Comparison of ENCODE assay signal across 1 cellular context in genomic region chr21:34888569-34889286, GRCh38.
A peak's percentile ranks its signal among the peaks of the same experiment; 100 is the strongest.
TF ChIP-seq lines count a peak whose summit lies in the region.

No MANE protein-coding gene starts in this region.

TF ChIP-seq in K562, 482 proteins besides CTCF, POLR2A, EP300 and RAD21 (continued from another document and continues in another):
- TF ChIP-seq E2F1 (CRISPR knock-in tag; IDR thresholded peaks at IDR 0.05) (no peak; the same call in 1 of the 2 replicates), TSHZ1 (CRISPR knock-in tag; IDR thresholded peaks at IDR 0.05) (no peak), ZNF408 (CRISPR knock-in tag; IDR thresholded peaks at IDR 0.05; ENCODE audit: low read depth) (no peak), KDM1A (IDR thresholded peaks at IDR 0.05) (no peak), USF2 (CRISPR knock-in tag; IDR thresholded peaks at IDR 0.05) (no peak), SIRT6 (IDR thresholded peaks at IDR 0.05; ENCODE audit: low read depth, low read length) (no peak), UBTF (IDR thresholded peaks at IDR 0.05; ENCODE audit: borderline replicate concordance in 1 of 2, low read depth in 2 of 2, low read length in 2 of 2) (no peak; a peak in 2 of 4 replicates), ESRRB (CRISPR knock-in tag; IDR thresholded peaks at IDR 0.05; ENCODE audit: borderline replicate concordance) (no peak), SFPQ (IDR thresholded peaks at IDR 0.05; ENCODE audit: low read depth, low read length) (no peak), L3MBTL2 (IDR thresholded peaks at IDR 0.05) (peak; percentile 82; the same call in 1 of the 2 replicates), MAZ (CRISPR knock-in tag; conservative IDR thresholded peaks at IDR 0.05 in 1 of 2, IDR thresholded peaks at IDR 0.05 in 1 of 2) (peak in 1 of 2 experiments; percentile 93; a peak in 2 of 4 replicates), TAF15 (IDR thresholded peaks at IDR 0.05; ENCODE audit: low read depth, low read length) (no peak), KLF10 (CRISPR knock-in tag; IDR thresholded peaks at IDR 0.05) (no peak), MYNN (IDR thresholded peaks at IDR 0.05) (peak; percentile 23; the same call in 1 of the 2 replicates), MYNN (CRISPR knock-in tag; IDR thresholded peaks at IDR 0.05) (no peak), PHF20 (IDR thresholded peaks at IDR 0.05; ENCODE audit: partially characterized antibody) (no peak), EHMT2 (IDR thresholded peaks at IDR 0.05) (no peak), ERF (CRISPR knock-in tag; IDR thresholded peaks at IDR 0.05) (no peak), ZBTB7A (IDR thresholded peaks at IDR 0.05; ENCODE audit: borderline replicate concordance, control insufficient read depth, low read depth, low read length) (peak; percentile 88; the same call in 1 of the 2 replicates), ZFP36 (IDR thresholded peaks at IDR 0.05; ENCODE audit: low read depth, low read length, partially characterized antibody) (no peak), KAT7 (CRISPR knock-in tag; IDR thresholded peaks at IDR 0.05; ENCODE audit: borderline replicate concordance) (no peak), ASH1L (IDR thresholded peaks at IDR 0.05; ENCODE audit: borderline replicate concordance, low read depth, partially characterized antibody) (no peak), BRD4 (IDR thresholded peaks at IDR 0.05) (0 out of 2 replicates have a peak, but pooled peaks have one; percentile 3), MEIS2 (IDR thresholded peaks at IDR 0.05; ENCODE audit: partially characterized antibody) (peak; percentile 20), FOXJ3 (CRISPR knock-in tag; IDR thresholded peaks at IDR 0.05) (no peak), NR2C1 (IDR thresholded peaks at IDR 0.05) (no peak), NR2C1 (tag; IDR thresholded peaks at IDR 0.05) (no peak), FOS (IDR thresholded peaks at IDR 0.05; ENCODE audit: extremely low read depth, insufficient read length) (peak; percentile 32), PURB (CRISPR knock-in tag; IDR thresholded peaks at IDR 0.05; ENCODE audit: low read depth) (no peak), SMC3 (conservative IDR thresholded peaks at IDR 0.05; ENCODE audit: insufficient read depth, low read depth, low read length) (0 out of 2 replicates have a peak, but pooled peaks have one; percentile 2), ATF2 (CRISPR knock-in tag; IDR thresholded peaks at IDR 0.05) (no peak), ZNF766 (CRISPR knock-in tag; conservative IDR thresholded peaks at IDR 0.05) (0 out of 2 replicates have a peak, but pooled peaks have one; percentile 42), ZNF511 (CRISPR knock-in tag; IDR thresholded peaks at IDR 0.05) (no peak; the same call in 1 of the 2 replicates), THRAP3 (IDR thresholded peaks at IDR 0.05; ENCODE audit: borderline replicate concordance) (no peak), ZNF24 (IDR thresholded peaks at IDR 0.05) (no peak), NR2F6 (CRISPR knock-in tag; IDR thresholded peaks at IDR 0.05) (no peak), E2F8 (IDR thresholded peaks at IDR 0.05; ENCODE audit: low read depth, partially characterized antibody) (no peak), ELF1 (tag; IDR thresholded peaks at IDR 0.05) (peak; percentile 61; the same call in 1 of the 2 replicates), ATF6 (CRISPR knock-in tag; IDR thresholded peaks at IDR 0.05) (no peak), C11orf30 (IDR thresholded peaks at IDR 0.05; ENCODE audit: low read depth) (no peak), YBX1 (IDR thresholded peaks at IDR 0.05) (no peak), SREBF1 (IDR thresholded peaks at IDR 0.05; ENCODE audit: borderline replicate concordance, low read depth, low read length) (no peak), KLF1 (tag; IDR thresholded peaks at IDR 0.05) (peak; percentile 18; the same call in 1 of the 2 replicates), POLR2AphosphoS5 (IDR thresholded peaks at IDR 0.05; ENCODE audit: control insufficient read depth, insufficient read depth, low read depth, low read length) (peak; percentile 89), EWSR1 (IDR thresholded peaks at IDR 0.05; ENCODE audit: borderline replicate concordance, low read depth, partially characterized antibody) (no peak), TCF3 (CRISPR knock-in tag; IDR thresholded peaks at IDR 0.05) (no peak), ZFP91 (CRISPR knock-in tag; IDR thresholded peaks at IDR 0.05) (no peak), LCOR (CRISPR knock-in tag; IDR thresholded peaks at IDR 0.05) (no peak), DPF2 (IDR thresholded peaks at IDR 0.05) (no peak), ZNF384 (IDR thresholded peaks at IDR 0.05; ENCODE audit: low read depth, low read length) (no peak)
